ENCODE assay signal across 11 cellular contexts in genomic region chr14:61090432-61091216, GRCh38.
DNase-seq lines count a peak whose midpoint lies in the region; ATAC-seq lines count a peak whose summit lies in the region.
"Had no signal": no experiment of that assay in that cellular context is flagged by ENCODE, and none has a peak within 500 bp of the region (broad histone marks: within the 10 kb centered on the region; RNA-seq: fewer than 3 reads in every experiment).

No MANE protein-coding gene starts in this region.

- DNase-seq in fibroblast of peridontal ligament (ENCODE audit: extremely low read depth) (peak; percentile 85), NCI-H2171 treated with DMSO at 0.1 percent for 48 hours (lab: John Stamatoyannopoulos, UW) (no peak)
- no peak for DNase-seq in activated CD4-positive, CD25-positive, alpha-beta regulatory T cell treated with anti-CD3 and anti-CD28 coated beads, Interleukin-2, amount 50 U/mL, for 72 hours
- DNase-seq: DND-41, kidney, NCI-H1417 treated with DMSO at 0.1 percent for 48 hours had no signal

- ATAC-seq in GM18508 (IDR thresholded peaks at IDR 0.05; ENCODE audit: insufficient read depth, unreplicated experiment) (peak; percentile 70), GM21360 (IDR thresholded peaks at IDR 0.05; ENCODE audit: unreplicated experiment) (peak; percentile 91), HG03342 (IDR thresholded peaks at IDR 0.05; ENCODE audit: unreplicated experiment) (peak; percentile 57), GM18873 (IDR thresholded peaks at IDR 0.05; ENCODE audit: low FRiP score, unreplicated experiment) (no peak), HG02973 (IDR thresholded peaks at IDR 0.05; ENCODE audit: unreplicated experiment) (no peak)

Comparison
In these comparisons a context has a peak if more than half of its experiments do, and no peak if none do; other contexts are left out.
1. ATAC-seq: peak in GM18508 (single experiment), GM21360 (single experiment) and HG03342 (single experiment); none in GM18873 (single experiment) and HG02973 (single experiment).